20 cellular contexts compared by ENCODE assay signal in genomic region chr5:32598997-32599549, GRCh38. TPM values are rescaled to one million over a fixed set of nuclear protein-coding genes. Genes with fewer than 3 reads are reported as not detected.
DNase-seq lines count a peak whose midpoint lies in the region; ATAC-seq, FAIRE-seq and TF ChIP-seq lines count a peak whose summit lies in the region.
"Had no signal": no experiment of that assay in that cellular context is flagged by ENCODE, and none has a peak within 500 bp of the region (broad histone marks: within the 10 kb centered on the region; RNA-seq: fewer than 3 reads in every experiment).

No MANE protein-coding gene starts in this region.

- H4K20me1 ChIP-seq in HepG2 (ENCODE audit: insufficient read depth, low read length), result peaks cover 52% of the 10 kb centered on the region

- TF ChIP-seq POLR2A in HepG2 (IDR thresholded peaks at IDR 0.05; ENCODE audit: insufficient read depth in 1 of 2, low read depth in 2 of 2, low read length in 2 of 2) (no peak), right lobe of liver (IDR thresholded peaks at IDR 0.05) (no peak)

- H3K27me3 ChIP-seq in HepG2 (ENCODE audit: control insufficient read depth in 1 of 2, insufficient read depth in 2 of 2, low read length in 2 of 2) (no peaks in the 10 kb centered on the region), right lobe of liver (no peaks in the 10 kb centered on the region), adipocyte (replicated peaks; ENCODE audit: control insufficient read depth, insufficient read depth, low read length) (no peaks in the 10 kb centered on the region), aorta (ENCODE audit: control insufficient read depth in 1 of 2, insufficient read depth in 2 of 2, low read length in 1 of 2) (no peaks in the 10 kb centered on the region)
- H3K27me3 ChIP-seq: neutrophil had no signal

- 97% methylated on average over 3 of the region's 3 CpGs for WGBS in HepG2 (ENCODE audit: low lambda C conversion rate)
- WGBS in right lobe of liver (ENCODE audit: insufficient coverage, low coverage, low lambda C conversion rate, missing lambda C conversion rate), result 68% methylated on average over 3 of the region's 3 CpGs
- WGBS in aorta, 2 donors, result 49 to 50% methylated on average over 3 of the region's 3 CpGs

- H3K9me3 Mint-ChIP-seq in natural killer cell, result no peaks in the 10 kb centered on the region
- H3K9me3 Mint-ChIP-seq: endodermal cell, GM23338 had no signal

- H2AFZ ChIP-seq in HepG2 (ENCODE audit: low read length), result no peak overlapping the region
- H2AFZ ChIP-seq: GM23338 had no signal

- H3K9me3 ChIP-seq in HepG2 (ENCODE audit: low read length) (no peaks in the 10 kb centered on the region), right lobe of liver (no peaks in the 10 kb centered on the region), adipocyte (ENCODE audit: control insufficient read depth, low read length) (no peaks in the 10 kb centered on the region), aorta (ENCODE audit: control insufficient read depth, low read length) (no peaks in the 10 kb centered on the region)
- H3K9me3 ChIP-seq: neutrophil had no signal

- no peak for TF ChIP-seq RAD21 in HepG2 (CRISPR knock-in tag; IDR thresholded peaks at IDR 0.05)

- FAIRE-seq in HepG2 (lab: Jason Lieb, UNC), result no peak

- no peaks in the 10 kb centered on the region for H3K27me3 Mint-ChIP-seq in natural killer cell (ENCODE audit: low read depth in 2 of 2)

- H3K9ac ChIP-seq in HepG2 (ENCODE audit: insufficient read depth, low read depth, low read length), result no peak overlapping the region
- peak overlapping the region; percentile 84 for H3K9ac ChIP-seq in adipocyte (ENCODE audit: low read length)

- intact Hi-C loops in HepG2 (cut with micrococcal nuclease; ENCODE audit: unreplicated experiment) (no loop called here), right lobe of liver (cut with DNase I) (no loop called here), natural killer cell (cut with micrococcal nuclease) (no loop called here), aorta (cut with DNase I) (no loop called here)

- peaks cover 47% of the 10 kb centered on the region for H3K36me3 Mint-ChIP-seq in natural killer cell

- no peak for TF ChIP-seq CTCF in HepG2 (CRISPR knock-in tag; IDR thresholded peaks at IDR 0.05)
- TF ChIP-seq CTCF in right lobe of liver (IDR thresholded peaks at IDR 0.05), result no peak
- TF ChIP-seq CTCF in natural killer cell (IDR thresholded peaks at IDR 0.05), result no peak

- H3K4me2 ChIP-seq in HepG2 (ENCODE audit: low read depth, low read length), result no peak overlapping the region
- H3K4me2 ChIP-seq: GM23338 had no signal

- H3K27ac Mint-ChIP-seq in natural killer cell, result peak overlapping the region; percentile 57 to 82
- H3K27ac Mint-ChIP-seq: endodermal cell, GM23338 had no signal

- DNase-seq in HepG2 (ENCODE audit: low spot score) (no peak), right lobe of liver (no peak), adipocyte (ENCODE audit: low read depth) (no peak), natural killer cell (no peak), aorta (no peak), EL (no peak)
- DNase-seq: activated CD4-positive, alpha-beta T cell treated with anti-CD3 and anti-CD28 coated beads for 4 hours; amygdala; cerebellar nuclear complex; COR-L47; endodermal cell; Karpas-422; left colon; NCI-H1092 treated with DMSO at 0.1 percent for 48 hours; NCI-H69; stimulated activated CD4-positive, alpha-beta T cell treated with anti-CD3 and anti-CD28 coated beads, Interleukin-1b, Interleukin-23, amount 100 ng/mL, for 48 hours had no signal

- no peak for ATAC-seq in HepG2
- no peak for ATAC-seq in right lobe of liver
- no peak for ATAC-seq in natural killer cell
- ATAC-seq in aorta (ENCODE audit: low FRiP score), result peak; percentile 45
- ATAC-seq in GM21723 (IDR thresholded peaks at IDR 0.05; ENCODE audit: unreplicated experiment), result no peak
- ATAC-seq in GM21576 (IDR thresholded peaks at IDR 0.05; ENCODE audit: unreplicated experiment), result no peak
- ATAC-seq: GM23338, left colon had no signal

- no peak overlapping the region for H3K4me3 Mint-ChIP-seq in natural killer cell
- H3K4me3 Mint-ChIP-seq: endodermal cell, GM23338 had no signal

- H3K4me3 ChIP-seq in HepG2 (replicated peaks in 1 of 3; ENCODE audit: insufficient read depth in 1 of 3, low read depth in 2 of 3, low read length in 3 of 3), result no peak overlapping the region
- H3K4me3 ChIP-seq in right lobe of liver, result no peak overlapping the region
- H3K4me3 ChIP-seq in adipocyte (ENCODE audit: low read length), result peak overlapping the region; percentile 62
- H3K4me3 ChIP-seq in aorta (ENCODE audit: low read length in 2 of 2), result no peak overlapping the region
- H3K4me3 ChIP-seq: GM23338 had no signal

- peaks cover 47 to 56% of the 10 kb centered on the region in 2 donors for H3K4me1 Mint-ChIP-seq in natural killer cell
- H3K4me1 Mint-ChIP-seq: endodermal cell, GM23338 had no signal

- no TSS peak for BruUV-seq in HepG2 (replicated peaks; lab: Mats Ljungman, UMichigan)

- H3K4me1 ChIP-seq in HepG2 (ENCODE audit: insufficient read depth, low read length), result peaks cover 32% of the 10 kb centered on the region
- peaks cover 0 to 12% (median 0%) of the 10 kb centered on the region in 4 donors for H3K4me1 ChIP-seq in right lobe of liver
- peaks cover 70% of the 10 kb centered on the region for H3K4me1 ChIP-seq in adipocyte (ENCODE audit: control insufficient read depth, insufficient read depth, low read length)
- peaks cover 0 to 1% of the 10 kb centered on the region in 2 donors for H3K4me1 ChIP-seq in aorta (ENCODE audit: control insufficient read depth in 1 of 2, insufficient read depth in 2 of 2, low read length in 2 of 2)

- TF ChIP-seq EP300 in HepG2 (IDR thresholded peaks at IDR 0.05; ENCODE audit: low read depth in 2 of 2, low read length in 2 of 2), result no peak
- TF ChIP-seq EP300 in HepG2 (CRISPR knock-in tag; IDR thresholded peaks at IDR 0.05; ENCODE audit: borderline replicate concordance), result no peak

- in situ Hi-C loops in HepG2 (cut with HindIII; ENCODE audit: extremely low pct_ligation_motif_present, low pct_unique_long_range_greater_than_20kb), result no loop called here

- H3K27ac ChIP-seq in HepG2 (ENCODE audit: extremely low read length, insufficient read depth, low read length) (no peak overlapping the region), right lobe of liver (no peak overlapping the region), aorta (ENCODE audit: low read depth in 1 of 2, low read length in 2 of 2) (peak overlapping the region in 1 of 2 donors; percentile 43)
- H3K27ac ChIP-seq: neutrophil had no signal

- H3K36me3 ChIP-seq in HepG2 (replicated peaks in 1 of 2; ENCODE audit: control insufficient read depth in 1 of 2, insufficient read depth in 2 of 2, low read length in 2 of 2) (peaks cover 20 to 77% of the 10 kb centered on the region in 2 experiments), right lobe of liver (peaks cover 0 to 70% (median 22%) of the 10 kb centered on the region in 4 donors), adipocyte (ENCODE audit: control insufficient read depth, insufficient read depth, low read length, severe bottlenecking) (peaks cover 74% of the 10 kb centered on the region), aorta (ENCODE audit: control insufficient read depth in 1 of 2, insufficient read depth in 2 of 2, low read length in 1 of 2) (no peaks in the 10 kb centered on the region)

- CTCF ChIA-PET in HepG2 (lab: Yijun Ruan, JAX; ENCODE audit: low intra/inter-chr PET ratio, low total read pairs), result no interaction called here

- H3K79me2 ChIP-seq in HepG2 (ENCODE audit: insufficient read depth, low read length), result peaks cover 57% of the 10 kb centered on the region

- POLR2A ChIA-PET in HepG2 (lab: Yijun Ruan, JAX), result no interaction called here

TF ChIP-seq in HepG2, 621 proteins besides CTCF, POLR2A, EP300 and RAD21:
- TF ChIP-seq ZNF761 (CRISPR knock-in tag; conservative IDR thresholded peaks at IDR 0.05), result no peak
- no peak for TF ChIP-seq XRCC5 (optimal IDR thresholded peaks at IDR 0.05; ENCODE audit: low read length)
- no peak for TF ChIP-seq ZNF678 (CRISPR knock-in tag; IDR thresholded peaks at IDR 0.05)
- no peak for TF ChIP-seq ETV6 (CRISPR knock-in tag; conservative IDR thresholded peaks at IDR 0.05)
- peak; percentile 58 for TF ChIP-seq RBFOX2 (IDR thresholded peaks at IDR 0.05; ENCODE audit: low read depth, low read length)

RNA-seq across cellular contexts. Expression of gene SUB1, which starts 13.7 kb away (rescaled TPM):
- 693 and 1,107 TPM in 2 replicates for total RNA-seq in HepG2 (2016; rRNA removed; fragmentation: Illumina TruSeq; extraction: Trizol)
- 104 and 117 TPM in 2 replicates for total RNA-seq in HepG2 (2016; cell fraction: cytosol; rRNA removed; fragmentation: Illumina TruSeq; extraction: Trizol; ENCODE audit: low read depth)
- 685 and 1,185 TPM in 2 replicates for total RNA-seq in HepG2 (2016; cell fraction: insoluble cytoplasmic fraction; rRNA removed; fragmentation: Illumina TruSeq; extraction: Trizol)
- total RNA-seq in HepG2 (2016; cell fraction: membrane; rRNA removed; fragmentation: Illumina TruSeq; extraction: Trizol), result 142 and 153 TPM in 2 replicates
- 256 and 257 TPM in 2 replicates for total RNA-seq in HepG2 (2016; cell fraction: nucleus; rRNA removed; fragmentation: Illumina TruSeq; extraction: Trizol)
- polyA plus RNA-seq in HepG2 (2011; rRNA removed), result 113 and 182 TPM in 2 replicates
- polyA plus RNA-seq in HepG2 (2011; cell fraction: cytosol; rRNA removed), result 33.5 and 65.0 TPM in 2 replicates
- 30.4 and 38.9 TPM in 2 replicates for polyA plus RNA-seq in HepG2 (2011; cell fraction: nucleus; rRNA removed)
- 190 and 260 TPM in 2 replicates for polyA plus RNA-seq in HepG2 (2012)
- 120 and 131 TPM in 2 replicates for polyA plus RNA-seq in HepG2 (2016; cell fraction: cytosol; fragmentation: Illumina TruSeq; extraction: Trizol; ENCODE audit: low read depth)
- polyA plus RNA-seq in HepG2 (2016; cell fraction: insoluble cytoplasmic fraction; fragmentation: Illumina TruSeq; extraction: Trizol; ENCODE audit: low read depth), result 1,199 and 1,366 TPM in 2 replicates
- polyA plus RNA-seq in HepG2 (2016; cell fraction: membrane; fragmentation: Illumina TruSeq; extraction: Trizol; ENCODE audit: low read depth), result 144 and 151 TPM in 2 replicates
- polyA plus RNA-seq in HepG2 (2016; cell fraction: nucleus; fragmentation: Illumina TruSeq; extraction: Trizol; ENCODE audit: insufficient read depth, low read depth), result 446 and 467 TPM in 2 replicates
- polyA minus RNA-seq in HepG2 (2011; rRNA and poly(A)+ RNA removed; ENCODE audit: low replicate concordance), result 24.7 and 28.7 TPM in 2 replicates
- 45.4 and 50.6 TPM in 2 replicates for polyA minus RNA-seq in HepG2 (2011; cell fraction: cytosol; rRNA and poly(A)+ RNA removed)
- 145 and 207 TPM in 2 replicates for polyA minus RNA-seq in HepG2 (2011; cell fraction: nucleus; rRNA and poly(A)+ RNA removed)
- 100 to 1,000 TPM in 3 of 6 experiments, 10 to 100 TPM in 3; 52.5 to 124 (median 94.9) TPM for total RNA-seq in right lobe of liver
- total RNA-seq in natural killer cell, result 100 to 1,000 TPM; 330 to 352 (median 338) TPM
- 100 to 1,000 TPM; 172 to 192 TPM for total RNA-seq in aorta
- 100 to 1,000 TPM; 121 to 283 TPM for polyA plus RNA-seq in aorta
